ENCODE assay signal across 8 cellular contexts in genomic region chr12:25386823-25387134, GRCh38.
DNase-seq lines count a peak whose midpoint lies in the region; ATAC-seq and TF ChIP-seq lines count a peak whose summit lies in the region.

No MANE protein-coding gene starts in this region.

- H3K4me3 ChIP-seq in Karpas-422 (ENCODE audit: low read length), result peak overlapping the region; percentile 93
- peak overlapping the region; percentile 71 to 82 for H3K4me3 ChIP-seq in mucosa of rectum (ENCODE audit: low read length in 2 of 2)

- intact Hi-C loops in CD14-positive monocyte (cut with micrococcal nuclease), result no loop called here

- H3K9me3 Mint-ChIP-seq in CD14-positive monocyte, result no peaks in the 10 kb centered on the region

- H3K4me1 ChIP-seq in Karpas-422 (ENCODE audit: low read length), result peaks cover 25% of the 10 kb centered on the region
- peaks cover 38 to 52% of the 10 kb centered on the region in 2 donors for H3K4me1 ChIP-seq in mucosa of rectum (ENCODE audit: control insufficient read depth in 2 of 2, insufficient read depth in 2 of 2, low read length in 2 of 2)

- H3K79me2 ChIP-seq in Karpas-422 (ENCODE audit: low read length), result no peaks in the 10 kb centered on the region

- no peak for ATAC-seq in HG03045 (IDR thresholded peaks at IDR 0.05; ENCODE audit: unreplicated experiment)
- no peak for ATAC-seq in GM18505 (IDR thresholded peaks at IDR 0.05; ENCODE audit: unreplicated experiment)
- ATAC-seq in HG03520 (IDR thresholded peaks at IDR 0.05; ENCODE audit: unreplicated experiment), result no peak

- no peak for TF ChIP-seq POLR2A in GM18505 (IDR thresholded peaks at IDR 0.05; ENCODE audit: borderline replicate concordance, extremely low read depth, insufficient read depth, insufficient read length)

- peak overlapping the region; percentile 95 to 97 for H3K4me3 Mint-ChIP-seq in CD14-positive monocyte

- DNase-seq in CD14-positive monocyte (ENCODE audit: low spot score), result no peak
- DNase-seq in Karpas-422, result no peak
- DNase-seq in caudate nucleus (lab: John Stamatoyannopoulos, UW), result peak in 15 of 61 donors; percentile 2 to 59 (median 40)
- DNase-seq in activated gamma-delta T cell (lab: John Stamatoyannopoulos, UW), result no peak

- H3K36me3 ChIP-seq in Karpas-422 (ENCODE audit: insufficient read depth, low read length), result no peaks in the 10 kb centered on the region
- no peaks in the 10 kb centered on the region for H3K36me3 ChIP-seq in mucosa of rectum (ENCODE audit: control insufficient read depth in 2 of 2, insufficient read depth in 2 of 2, low read length in 2 of 2)

- H4K20me1 ChIP-seq in Karpas-422 (ENCODE audit: insufficient read depth, low read depth, low read length), result no peaks in the 10 kb centered on the region

- peaks cover 0 to 5% (median 0%) of the 10 kb centered on the region in 3 donors for H3K27me3 Mint-ChIP-seq in CD14-positive monocyte (ENCODE audit: low read depth in 3 of 3)

- peak overlapping the region; percentile 39 for H3K27ac ChIP-seq in Karpas-422 (ENCODE audit: low read length)
- peak overlapping the region; percentile 86 for H3K27ac ChIP-seq in caudate nucleus (ENCODE audit: low read depth, low read length)
- H3K27ac ChIP-seq in mucosa of rectum (ENCODE audit: low read depth in 2 of 2, low read length in 2 of 2), result peak overlapping the region; percentile 99 to 100

- TF ChIP-seq CTCF in CD14-positive monocyte (IDR thresholded peaks at IDR 0.05), result no peak

- H3K9me3 ChIP-seq in Karpas-422 (ENCODE audit: low read length) (no peaks in the 10 kb centered on the region), mucosa of rectum (ENCODE audit: control insufficient read depth in 2 of 2, low read length in 2 of 2) (no peaks in the 10 kb centered on the region)

- no peaks in the 10 kb centered on the region for H3K9me2 ChIP-seq in Karpas-422 (replicated peaks; ENCODE audit: insufficient read depth, low read length)

- H3K9ac ChIP-seq in Karpas-422 (ENCODE audit: low read length) (peak overlapping the region; percentile 93), mucosa of rectum (ENCODE audit: low read depth in 1 of 2, low read length in 2 of 2) (peak overlapping the region; percentile 79 to 98)

- H3K27me3 ChIP-seq in Karpas-422 (ENCODE audit: low read length) (no peaks in the 10 kb centered on the region), mucosa of rectum (ENCODE audit: control insufficient read depth in 2 of 2, insufficient read depth in 2 of 2, low read length in 2 of 2) (no peaks in the 10 kb centered on the region)

- H3K4me2 ChIP-seq in Karpas-422 (ENCODE audit: low read depth, low read length, poor library complexity, severe bottlenecking), result peak overlapping the region; percentile 91

- no peaks in the 10 kb centered on the region for H3K36me3 Mint-ChIP-seq in CD14-positive monocyte

- peaks cover 31% of the 10 kb centered on the region for H3K4me1 Mint-ChIP-seq in CD14-positive monocyte

- peak overlapping the region; percentile 63 for H2AFZ ChIP-seq in Karpas-422 (ENCODE audit: low read length)

- peak overlapping the region; percentile 95 to 100 (median 100) for H3K27ac Mint-ChIP-seq in CD14-positive monocyte

Comparison
In these comparisons a context has a peak if more than half of its experiments do, and no peak if none do; other contexts are left out.
1. H3K27ac ChIP-seq: peak in every context shown above with its lines; median percentile 100 in mucosa of rectum; 86 in caudate nucleus; 39 in Karpas-422.